Comparison of ENCODE assay signal across 19 cellular contexts in the genomic region with DNA sequence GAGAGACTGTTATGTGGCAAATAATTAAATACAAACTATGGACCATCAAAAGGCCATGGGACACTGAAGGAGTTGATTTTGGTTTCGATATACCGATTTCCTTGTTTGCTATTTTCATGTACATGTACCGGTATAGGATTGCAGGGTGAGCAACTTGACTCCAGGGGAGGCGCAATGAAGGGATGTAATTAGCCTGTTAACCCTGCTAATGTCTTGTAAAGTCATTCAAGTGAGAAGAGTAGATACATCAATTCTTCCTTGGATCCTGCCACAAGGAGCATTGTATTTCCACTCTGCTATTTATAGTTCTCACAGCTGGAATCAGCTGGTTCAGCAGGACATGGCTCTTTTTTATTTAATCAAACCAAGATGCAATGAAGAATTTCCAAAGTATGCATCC.
"Had no signal": no experiment of that assay in that cellular context is flagged by ENCODE, and none has a peak within 500 bp of the region (broad histone marks: within the 10 kb centered on the region; RNA-seq: fewer than 3 reads in every experiment).

No MANE protein-coding gene starts in this region.

- H3K4me3 ChIP-seq: coronary artery, esophagus squamous epithelium, thoracic aorta, upper lobe of right lung had no signal

- H3K36me3 Mint-ChIP-seq: activated naive CD8-positive, alpha-beta T cell; stimulated activated effector memory CD8-positive, alpha-beta T cell treated with anti-CD3 and anti-CD28 coated beads, Interleukin-12 subunit alpha, Interleukin-12 subunit beta, amount 100 ng/mL, for 72 hours had no signal

- H3K4me1 Mint-ChIP-seq: activated B cell treated with CpG ODN at 0.5 μM for 24 hours; stimulated activated effector memory CD8-positive, alpha-beta T cell treated with anti-CD3 and anti-CD28 coated beads, Interleukin-12 subunit alpha, Interleukin-12 subunit beta, amount 100 ng/mL, for 72 hours had no signal

- H3K36me3 ChIP-seq: esophagus squamous epithelium, thoracic aorta, upper lobe of right lung had no signal

- H3K27ac ChIP-seq: coronary artery, esophagus squamous epithelium, parathyroid adenoma, thoracic aorta, upper lobe of right lung had no signal

- H3K9ac ChIP-seq: parathyroid adenoma had no signal

- H3K27me3 ChIP-seq: esophagus squamous epithelium, upper lobe of right lung had no signal

- DNase-seq: activated B cell treated with CpG ODN at 0.5 μM for 24 hours; activated CD4-positive, alpha-beta T cell treated with anti-CD3 and anti-CD28 coated beads for 48 hours; activated CD8-positive, alpha-beta T cell treated with anti-CD3 and anti-CD28 coated beads for 36 hours; activated effector memory CD4-positive, alpha-beta T cell treated with Interleukin-2 at 50 U/mL for 16 hours; activated T-cell treated with anti-CD3 and anti-CD28 coated beads, Interleukin-2, amount 50 U/mL, for 4 hours; amniotic stem cell; caudate nucleus; esophagus squamous epithelium; head of caudate nucleus; islet precursor cell; midbrain; upper lobe of right lung had no signal

- H3K9me3 ChIP-seq: esophagus squamous epithelium, thoracic aorta, upper lobe of right lung had no signal

- H3K79me2 ChIP-seq: parathyroid adenoma had no signal

- H3K27me3 Mint-ChIP-seq: activated B cell treated with CpG ODN at 0.5 μM for 24 hours; activated CD8-positive, alpha-beta T cell treated with anti-CD3 and anti-CD28 coated beads for 36 hours; activated naive CD8-positive, alpha-beta T cell had no signal

- H3K4me1 ChIP-seq: esophagus squamous epithelium, parathyroid adenoma, upper lobe of right lung had no signal

- FAIRE-seq: frontal cortex had no signal

- H3K27ac Mint-ChIP-seq: activated B cell treated with CpG ODN at 0.5 μM for 24 hours; activated CD8-positive, alpha-beta T cell treated with anti-CD3 and anti-CD28 coated beads for 36 hours; activated naive CD8-positive, alpha-beta T cell; stimulated activated effector memory CD8-positive, alpha-beta T cell treated with anti-CD3 and anti-CD28 coated beads, Interleukin-12 subunit alpha, Interleukin-12 subunit beta, amount 100 ng/mL, for 72 hours had no signal

- H3K4me3 Mint-ChIP-seq: activated B cell treated with CpG ODN at 0.5 μM for 24 hours; activated CD8-positive, alpha-beta T cell treated with anti-CD3 and anti-CD28 coated beads for 36 hours; activated naive CD8-positive, alpha-beta T cell; activated T-cell treated with anti-CD3 and anti-CD28 coated beads, Interleukin-2, amount 50 U/mL, for 4 hours; stimulated activated effector memory CD8-positive, alpha-beta T cell treated with anti-CD3 and anti-CD28 coated beads, Interleukin-12 subunit alpha, Interleukin-12 subunit beta, amount 100 ng/mL, for 72 hours had no signal

- H2AFZ ChIP-seq: parathyroid adenoma had no signal

- ATAC-seq: activated CD8-positive, alpha-beta T cell treated with anti-CD3 and anti-CD28 coated beads for 36 hours; activated T-cell treated with anti-CD3 and anti-CD28 coated beads, Interleukin-2, amount 50 U/mL, for 4 hours; left lobe of liver; upper lobe of right lung had no signal
